1 cellular context compared by ENCODE assay signal in genomic region chr9:37292896-37293295, GRCh38.
TF ChIP-seq lines count a peak whose summit lies in the region.

No MANE protein-coding gene starts in this region.

TF ChIP-seq in K562, 482 proteins besides CTCF, POLR2A, EP300 and RAD21 (continued from another document):
- TF ChIP-seq MXD1 (CRISPR knock-in tag; IDR thresholded peaks at IDR 0.05; ENCODE audit: borderline replicate concordance, poor library complexity, severe bottlenecking) (no peak), CREM (IDR thresholded peaks at IDR 0.05; ENCODE audit: low read depth) (no peak)
